ENCODE assay signal across 33 cellular contexts in genomic region chr3:183487046-183487445, GRCh38. TPM values are rescaled to one million over a fixed set of nuclear protein-coding genes. Genes with fewer than 3 reads are reported as not detected.
DNase-seq lines count a peak whose midpoint lies in the region; ATAC-seq, FAIRE-seq and TF ChIP-seq lines count a peak whose summit lies in the region.
"Had no signal": no experiment of that assay in that cellular context is flagged by ENCODE, and none has a peak within 500 bp of the region (broad histone marks: within the 10 kb centered on the region; RNA-seq: fewer than 3 reads in every experiment).

No MANE protein-coding gene starts in this region.

- no peak for TF ChIP-seq RAD21 in K562 (CRISPR knock-in tag; conservative IDR thresholded peaks at IDR 0.05 in 1 of 2, IDR thresholded peaks at IDR 0.05 in 1 of 2)

- H2BK20ac ChIP-seq in H9 (ENCODE audit: low read depth, low read length, poor library complexity, severe bottlenecking): no peak overlapping the region

- H3K56ac ChIP-seq in H9 (ENCODE audit: insufficient read length, low read depth, low read length): no peak overlapping the region

- H3K9me1 ChIP-seq in K562 (ENCODE audit: control insufficient read depth, insufficient read depth, low read length): no peaks in the 10 kb centered on the region

- H3K27ac Mint-ChIP-seq in CD4-positive, alpha-beta T cell: peak overlapping the region; percentile 58
- H3K27ac Mint-ChIP-seq in H9: 0 out of 7 replicates have a peak overlapping the region, but pooled peaks of 1 of the 3 experiments have one; percentile 13
- H3K27ac Mint-ChIP-seq in osteocyte (ENCODE audit: unreplicated experiment): no peak overlapping the region
- no peak overlapping the region for H3K27ac Mint-ChIP-seq in activated CD4-positive, alpha-beta memory T cell treated with anti-CD3 and anti-CD28 coated beads for 36 hours
- H3K27ac Mint-ChIP-seq: activated CD4-positive, alpha-beta T cell treated with anti-CD3 and anti-CD28 coated beads for 36 hours; activated CD8-positive, alpha-beta T cell treated with anti-CD3 and anti-CD28 coated beads, Interleukin-2, amount 10 ng/mL, durations not matched to agents 7 days and 5 days; T-helper 2 cell treated with Interferon-gamma antibody and Interleukin-4, amounts not matched to agents 5 μg/mL and 100 μg/mL, for 36 hours had no signal

- no peak for ATAC-seq in CD4-positive, alpha-beta T cell (ENCODE audit: poor library complexity)
- ATAC-seq in K562: no peak
- ATAC-seq: activated CD4-positive, alpha-beta T cell treated with anti-CD3 and anti-CD28 coated beads for 36 hours; activated CD8-positive, alpha-beta T cell treated with anti-CD3 and anti-CD28 coated beads, Interleukin-2, amount 10 ng/mL, durations not matched to agents 7 days and 5 days; activated T-cell treated with anti-CD3 and anti-CD28 coated beads, Interleukin-2, amount 50 U/mL, for 4 hours; left lung; Panc1; sciatic nerve had no signal

- H3K4me3 ChIP-seq in K562: no peak overlapping the region
- H3K4me3 ChIP-seq: colonic mucosa, left lung, transverse colon had no signal

- H3K36me3 ChIP-seq in K562 (ENCODE audit: control insufficient read depth, insufficient read depth, low read length): no peaks in the 10 kb centered on the region
- H3K36me3 ChIP-seq: colonic mucosa, transverse colon had no signal

- no peak overlapping the region for H2BK12ac ChIP-seq in H9 (ENCODE audit: insufficient read length, low read depth, low read length)

- H3K9me3 Mint-ChIP-seq in CD4-positive, alpha-beta T cell: no peaks in the 10 kb centered on the region
- H3K9me3 Mint-ChIP-seq in H9 (no peaks in the 10 kb centered on the region; a peak in 1 of 5 replicates), osteocyte (ENCODE audit: unreplicated experiment) (no peaks in the 10 kb centered on the region)
- no peaks in the 10 kb centered on the region for H3K9me3 Mint-ChIP-seq in activated CD4-positive, alpha-beta memory T cell treated with anti-CD3 and anti-CD28 coated beads for 36 hours
- H3K9me3 Mint-ChIP-seq: activated T-cell treated with anti-CD3 and anti-CD28 coated beads, Interleukin-2, amount 50 U/mL, for 4 hours; T-helper 2 cell treated with Interferon-gamma antibody and Interleukin-4, amounts not matched to agents 5 μg/mL and 100 μg/mL, for 36 hours had no signal

- H2AFZ ChIP-seq in H9 (ENCODE audit: low read length): no peak overlapping the region
- H2AFZ ChIP-seq in K562 (ENCODE audit: low read depth, low read length): no peak overlapping the region

- no peak for FAIRE-seq in K562 (lab: Jason Lieb, UNC)

- intact Hi-C loops in CD4-positive, alpha-beta T cell (cut with DNase I, micrococcal nuclease): no loop called here
- intact Hi-C loops in K562 (cut with micrococcal nuclease): no loop called here
- intact Hi-C loops in activated CD4-positive, alpha-beta memory T cell treated with anti-CD3 and anti-CD28 coated beads for 36 hours (cut with micrococcal nuclease): no loop called here

- H3K4ac ChIP-seq in H9 (ENCODE audit: low read depth, low read length): no peak overlapping the region

- no peak for DNase-seq in CD4-positive, alpha-beta T cell
- peak; percentile 4 for DNase-seq in H9
- DNase-seq in K562 (ENCODE audit: extremely low read depth in 1 of 4, low spot score in 3 of 4): no peak
- DNase-seq in osteocyte (ENCODE audit: extremely low spot score, unreplicated experiment): peak; percentile 17
- DNase-seq in NCI-H2081 treated with DMSO at 0.1 percent for 48 hours (lab: John Stamatoyannopoulos, UW): no peak
- DNase-seq in SHP77 treated with DMSO at 0.1 percent for 48 hours (lab: John Stamatoyannopoulos, UW): no peak
- no peak for DNase-seq in activated CD4-positive, alpha-beta memory T cell treated with anti-CD3 and anti-CD28 coated beads for 36 hours
- DNase-seq: activated CD4-positive, alpha-beta T cell treated with anti-CD3 and anti-CD28 coated beads for 36 hours; activated CD8-positive, alpha-beta T cell treated with anti-CD3 and anti-CD28 coated beads, Interleukin-2, amount 10 ng/mL, durations not matched to agents 7 days and 5 days; activated gamma-delta T cell; activated T-cell treated with anti-CD3 and anti-CD28 coated beads, Interleukin-2, amount 50 U/mL, for 4 hours; C1 segment of cervical spinal cord; Calu3; colonic mucosa; DMS79 treated with DMSO at 0.1 percent for 48 hours; effector CD8-positive, alpha-beta T cell; erythroblast; GDM1; glutamatergic neuron; IMR-90; left lung; mesendoderm; NCI-H1092 treated with DMSO at 0.1 percent for 48 hours; NCI-H187; NCI-H526 treated with DMSO at 0.1 percent for 48 hours; SHP77; stimulated activated CD4-positive, alpha-beta T cell treated with anti-CD3 and anti-CD28 coated beads, Interleukin-12 subunit alpha, Interleukin-12 subunit beta, amount 100 ng/mL, for 4 hours; stimulated activated CD4-positive, alpha-beta T cell treated with anti-CD3 and anti-CD28 coated beads, Interleukin-4, amount 100 ng/mL, for 1 hour; transverse colon had no signal

- H3K79me1 ChIP-seq in H9 (ENCODE audit: insufficient read depth, low read depth, low read length, poor library complexity, severe bottlenecking): no peaks in the 10 kb centered on the region

- H4K8ac ChIP-seq in H9 (replicated peaks; ENCODE audit: insufficient read length, low read depth, low read length): no peak overlapping the region

- no peaks in the 10 kb centered on the region for H3K23me2 ChIP-seq in H9 (ENCODE audit: insufficient read length, low read depth, low read length, poor library complexity, severe bottlenecking)

- TF ChIP-seq POLR2A in K562 (conservative IDR thresholded peaks at IDR 0.05): no peak

- H3K27ac ChIP-seq in CD4-positive, alpha-beta T cell (ENCODE audit: low read depth, low read length): no peak overlapping the region
- H3K27ac ChIP-seq in H9 (ENCODE audit: insufficient read length, low read depth, low read length): no peak overlapping the region
- H3K27ac ChIP-seq in K562 (ENCODE audit: extremely low read depth, low read depth, low read length): no peak overlapping the region
- H3K27ac ChIP-seq: colonic mucosa, left lung, transverse colon had no signal

- no peaks in the 10 kb centered on the region for H3K79me2 ChIP-seq in H9 (ENCODE audit: insufficient read depth, low read length)
- no peaks in the 10 kb centered on the region for H3K79me2 ChIP-seq in K562 (ENCODE audit: control insufficient read depth, insufficient read depth, low read length)

- no peaks in the 10 kb centered on the region for H3K27me3 ChIP-seq in CD4-positive, alpha-beta T cell (ENCODE audit: control insufficient read depth, insufficient read depth, low read length)
- H3K27me3 ChIP-seq in H9 (ENCODE audit: insufficient read depth, low read length) (no peaks in the 10 kb centered on the region), K562 (ENCODE audit: control insufficient read depth in 2 of 2, insufficient read depth in 2 of 2, low read length in 2 of 2) (no peaks in the 10 kb centered on the region)
- H3K27me3 ChIP-seq: colonic mucosa, left lung, transverse colon had no signal

- TF ChIP-seq CTCF in CD4-positive, alpha-beta T cell (IDR thresholded peaks at IDR 0.05): no peak
- TF ChIP-seq CTCF in H9 (conservative IDR thresholded peaks at IDR 0.05): no peak
- TF ChIP-seq CTCF in K562 (IDR thresholded peaks at IDR 0.05 in 2 of 3, conservative IDR thresholded peaks at IDR 0.05 in 1 of 3; ENCODE audit: insufficient read depth in 2 of 3, low read depth in 1 of 3, low read length in 3 of 3): no peak
- TF ChIP-seq CTCF in osteocyte (IDR thresholded peaks at IDR 0.05): no peak

- no peak overlapping the region for H4K91ac ChIP-seq in H9 (ENCODE audit: insufficient read length, low read depth, low read length)

- no peak for TF ChIP-seq EP300 in K562 (IDR thresholded peaks at IDR 0.05; ENCODE audit: low read length)

- BruUV-seq in K562 (replicated peaks; lab: Mats Ljungman, UMichigan): no TSS peak

- H2AK5ac ChIP-seq in H9 (ENCODE audit: insufficient read length, low read length): no peak overlapping the region

- no peaks in the 10 kb centered on the region for H3K27me3 Mint-ChIP-seq in CD4-positive, alpha-beta T cell
- no peaks in the 10 kb centered on the region for H3K27me3 Mint-ChIP-seq in H9 (ENCODE audit: low read depth)
- no peaks in the 10 kb centered on the region for H3K27me3 Mint-ChIP-seq in osteocyte (ENCODE audit: unreplicated experiment)
- H3K27me3 Mint-ChIP-seq in activated CD4-positive, alpha-beta memory T cell treated with anti-CD3 and anti-CD28 coated beads for 36 hours: no peaks in the 10 kb centered on the region
- H3K27me3 Mint-ChIP-seq: activated CD4-positive, alpha-beta T cell treated with anti-CD3 and anti-CD28 coated beads for 36 hours; progenitor cell of endocrine pancreas had no signal

- no peak overlapping the region for H2BK5ac ChIP-seq in H9 (ENCODE audit: insufficient read length, low read length)

- H4K20me1 ChIP-seq in H9 (ENCODE audit: control insufficient read depth, insufficient read depth, insufficient read length) (no peaks in the 10 kb centered on the region), K562 (replicated peaks; ENCODE audit: control insufficient read depth, insufficient read depth, low read length) (no peaks in the 10 kb centered on the region)

- no peak overlapping the region for H3K18ac ChIP-seq in H9 (ENCODE audit: insufficient read length, low read depth, low read length)

- H3K4me2 ChIP-seq in H9 (ENCODE audit: insufficient read depth, insufficient read length, low read length) (no peak overlapping the region), K562 (ENCODE audit: insufficient read depth, low read length) (no peak overlapping the region)

- POLR2A ChIA-PET in CD4-positive, alpha-beta T cell (lab: Charles Lee): interaction anchor here (1.2 to 1.3 kb wide), 2 partner anchors 43 to 149 kb away, joined by 3 to 4 read pairs; no protein-coding TSS in a partner anchor
- POLR2A ChIA-PET in K562 (lab: Yijun Ruan, JAX): interaction anchor here (0.6 kb wide), 1 partner anchor 221 kb away, joined by 3 read pairs; no protein-coding TSS in a partner anchor
- POLR2A ChIA-PET in activated CD4-positive, alpha-beta memory T cell treated with anti-CD3 and anti-CD28 coated beads for 36 hours (lab: Charles Lee): interaction anchor here (1.1 kb wide), 1 partner anchor 210 kb away, joined by 3 read pairs; the partner anchor contains the start of gene YEATS2

- no peak overlapping the region for H3K4me3 Mint-ChIP-seq in CD4-positive, alpha-beta T cell
- H3K4me3 Mint-ChIP-seq in H9 (no peak overlapping the region), osteocyte (ENCODE audit: unreplicated experiment) (no peak overlapping the region)
- no peak overlapping the region for H3K4me3 Mint-ChIP-seq in activated CD4-positive, alpha-beta memory T cell treated with anti-CD3 and anti-CD28 coated beads for 36 hours
- H3K4me3 Mint-ChIP-seq: activated CD4-positive, alpha-beta T cell treated with anti-CD3 and anti-CD28 coated beads for 36 hours; activated CD8-positive, alpha-beta T cell treated with anti-CD3 and anti-CD28 coated beads, Interleukin-2, amount 10 ng/mL, durations not matched to agents 7 days and 5 days; activated T-cell treated with anti-CD3 and anti-CD28 coated beads, Interleukin-2, amount 50 U/mL, for 4 hours; T-helper 2 cell treated with Interferon-gamma antibody and Interleukin-4, amounts not matched to agents 5 μg/mL and 100 μg/mL, for 36 hours had no signal

- H3K23ac ChIP-seq in H9 (ENCODE audit: insufficient read length, low read depth, low read length): no peak overlapping the region

- no peak overlapping the region for H3K9ac ChIP-seq in H9 (ENCODE audit: extremely low read depth, insufficient read length, low read length)
- H3K9ac ChIP-seq in K562 (ENCODE audit: insufficient read depth in 1 of 2, low read depth in 2 of 2, low read length in 2 of 2): no peak overlapping the region

- CTCF ChIA-PET in CD4-positive, alpha-beta T cell (lab: Charles Lee): interaction anchor here (0.7 to 0.9 kb wide), 2 partner anchors 9 to 12 kb away, joined by 3 read pairs; no protein-coding TSS in a partner anchor
- CTCF ChIA-PET in K562 (lab: Yijun Ruan, JAX; ENCODE audit: low intra/inter-chr PET ratio): no interaction called here
- CTCF ChIA-PET in activated CD4-positive, alpha-beta memory T cell treated with anti-CD3 and anti-CD28 coated beads for 36 hours (lab: Charles Lee): no interaction called here

- no peak overlapping the region for H2BK15ac ChIP-seq in H9 (ENCODE audit: low read depth, low read length)

- WGBS in H9 (ENCODE audit: extremely low coverage, insufficient read length, low lambda C conversion rate): 100% methylated on average over 1 of the region's 5 CpGs
- WGBS in K562 (ENCODE audit: insufficient coverage, low coverage, missing lambda C conversion rate): 12% methylated on average over 5 of the region's 5 CpGs

- peaks cover 42% of the 10 kb centered on the region for H3K36me3 Mint-ChIP-seq in CD4-positive, alpha-beta T cell (ENCODE audit: low read depth)
- H3K36me3 Mint-ChIP-seq in H9 (ENCODE audit: insufficient read depth in 1 of 3, low read depth in 3 of 3) (no peaks in the 10 kb centered on the region), osteocyte (ENCODE audit: unreplicated experiment) (no peaks in the 10 kb centered on the region)
- H3K36me3 Mint-ChIP-seq in activated CD4-positive, alpha-beta memory T cell treated with anti-CD3 and anti-CD28 coated beads for 36 hours: peaks cover 12% of the 10 kb centered on the region

- in situ Hi-C loops in K562 (cut with MboI): no loop called here

- H3K14ac ChIP-seq in H9 (ENCODE audit: insufficient read depth, low read length): no peak overlapping the region

- no peaks in the 10 kb centered on the region for H3K9me3 ChIP-seq in CD4-positive, alpha-beta T cell (ENCODE audit: control insufficient read depth, low read length)
- H3K9me3 ChIP-seq in H9 (ENCODE audit: control insufficient read depth, low read depth, low read length) (no peaks in the 10 kb centered on the region), K562 (replicated peaks; ENCODE audit: control insufficient read depth, insufficient read depth, low read depth, low read length) (no peaks in the 10 kb centered on the region)
- H3K9me3 ChIP-seq: colonic mucosa, left lung, transverse colon had no signal

- H3T11ph ChIP-seq in H9 (ENCODE audit: low read length): no peak overlapping the region

- H2BK120ac ChIP-seq in H9 (ENCODE audit: low read depth, low read length, poor library complexity, severe bottlenecking): no peak overlapping the region

- H3K4me1 ChIP-seq in H9 (ENCODE audit: insufficient read depth, low read length) (peaks cover 3% of the 10 kb centered on the region; the same call in 1 of the 2 replicates), K562 (replicated peaks in 1 of 2; ENCODE audit: control insufficient read depth in 2 of 2, insufficient read depth in 2 of 2, low read length in 2 of 2) (peaks cover 8 to 9% of the 10 kb centered on the region in 2 experiments; a peak in 2 of 5 replicates)

- peaks cover 24% of the 10 kb centered on the region for H3K4me1 Mint-ChIP-seq in CD4-positive, alpha-beta T cell (ENCODE audit: low read depth)
- H3K4me1 Mint-ChIP-seq in H9: peaks cover 22 to 26% of the 10 kb centered on the region in 2 experiments
- H3K4me1 Mint-ChIP-seq in osteocyte (ENCODE audit: unreplicated experiment): peaks cover 15% of the 10 kb centered on the region
- H3K4me1 Mint-ChIP-seq in activated CD4-positive, alpha-beta memory T cell treated with anti-CD3 and anti-CD28 coated beads for 36 hours (ENCODE audit: low read depth): no peaks in the 10 kb centered on the region

- no peak overlapping the region for H4K5ac ChIP-seq in H9 (ENCODE audit: insufficient read length, low read depth, low read length)

RNA-seq across cellular contexts. Expression of gene MCF2L2, which starts 58.6 kb away (rescaled TPM):
- 1 to 10 TPM; 3.8 to 4.1 TPM for total RNA-seq in CD4-positive, alpha-beta T cell
- 5.5 and 6.4 TPM in 2 replicates for total RNA-seq in H9 (2021)
- total RNA-seq in K562 (2011; cell fraction: chromatin; rRNA removed; ENCODE audit: low replicate concordance): 13.3 and 24.4 TPM in 2 replicates
- 6.2 and 7.6 TPM in 2 replicates for total RNA-seq in K562 (2011; cell fraction: nucleolus; rRNA removed)
- total RNA-seq in K562 (2011; cell fraction: nucleoplasm; rRNA removed): 10.5 and 17.4 TPM in 2 replicates
- 3.0 and 3.3 TPM in 2 replicates for total RNA-seq in K562 (2014; rRNA removed)
- total RNA-seq in K562 (2014; rRNA removed; fragmentation: Illumina TruSeq; extraction: Trizol): 2.9 and 3.4 TPM in 2 replicates
- 3.0 TPM in 2 replicates for total RNA-seq in K562 (2015; rRNA removed; fragmentation: Illumina TruSeq; extraction: Trizol)
- 2.1 and 3.2 TPM in 2 replicates for total RNA-seq in K562 (2021)
- polyA plus RNA-seq in K562 (2011; rRNA removed): 4.1 and 4.9 TPM in 2 replicates
- 0.98 and 1.7 TPM in 2 replicates for polyA plus RNA-seq in K562 (2011; cell fraction: cytosol; rRNA removed)
- polyA plus RNA-seq in K562 (2011; cell fraction: nucleus; rRNA removed): 10.3 and 11.7 TPM in 2 replicates
- polyA plus RNA-seq in K562 (2012): 1.8 and 5.4 TPM in 2 replicates
- 1.7 and 1.9 TPM in 2 replicates for polyA plus RNA-seq in K562 (2014; fragmentation: Illumina TruSeq; extraction: Trizol)
- under 1 TPM; 0.56 to 0.96 TPM for polyA plus RNA-seq in K562 (2014; fragmentation: Nextera tagmentation; extraction: Ambion mirVana)
- polyA plus RNA-seq in K562 (2014; rRNA removed): 3.9 and 4.2 TPM in 2 replicates
- polyA minus RNA-seq in K562 (2011; rRNA and poly(A)+ RNA removed): 5.9 and 7.3 TPM in 2 replicates
- 3.1 and 5.7 TPM in 2 replicates for polyA minus RNA-seq in K562 (2011; cell fraction: cytosol; rRNA and poly(A)+ RNA removed)
- 6.2 and 8.6 TPM in 2 replicates for polyA minus RNA-seq in K562 (2011; cell fraction: nucleus; rRNA and poly(A)+ RNA removed)
- total RNA-seq in osteocyte: 1.7 and 2.4 TPM in 2 replicates
- 1 to 10 TPM; 3.9 to 4.7 TPM for total RNA-seq in activated CD4-positive, alpha-beta memory T cell treated with anti-CD3 and anti-CD28 coated beads for 36 hours
- polyA plus RNA-seq: IMR-90 had no signal

Comparison
In these comparisons a context has a peak if more than half of its experiments do, and no peak if none do; other contexts are left out.
1. DNase-seq: peak in H9 (single experiment) and osteocyte (single experiment); none in CD4-positive, alpha-beta T cell (0 of 10), K562 (0 of 4), NCI-H2081 treated with DMSO at 0.1 percent for 48 hours (single experiment), SHP77 treated with DMSO at 0.1 percent for 48 hours (single experiment) and activated CD4-positive, alpha-beta memory T cell treated with anti-CD3 and anti-CD28 coated beads for 36 hours (single experiment).